Comparison of ENCODE assay signal across 22 cellular contexts in genomic region chr2:30282721-30283120, GRCh38. TPM values are rescaled to one million over a fixed set of nuclear protein-coding genes. Genes with fewer than 3 reads are reported as not detected.
A peak's percentile ranks its signal among the peaks of the same experiment; 100 is the strongest.
DNase-seq lines count a peak whose midpoint lies in the region; ATAC-seq and TF ChIP-seq lines count a peak whose summit lies in the region.
"Had no signal": no experiment of that assay in that cellular context is flagged by ENCODE, and none has a peak within 500 bp of the region (broad histone marks: within the 10 kb centered on the region; RNA-seq: fewer than 3 reads in every experiment).

No MANE protein-coding gene starts in this region.

- no peak overlapping the region for H3K9ac ChIP-seq in BLaER1 treated with 17β-estradiol and CSF1 and Interleukin-3, amounts not matched to agents 10 nM and 100 nM
- H3K9ac ChIP-seq in trophoblast cell (ENCODE audit: low read length): no peak overlapping the region
- H3K9ac ChIP-seq: KMS-11 had no signal

- no peaks in the 10 kb centered on the region for H3K9me3 ChIP-seq in BLaER1 treated with 17β-estradiol and CSF1 and Interleukin-3, amounts not matched to agents 10 nM and 100 nM (replicated peaks in 1 of 11)
- H3K9me3 ChIP-seq in trophoblast cell (ENCODE audit: insufficient read depth, low read depth, low read length) (peaks cover 6% of the 10 kb centered on the region), Peyer's patch (no peaks in the 10 kb centered on the region)
- H3K9me3 ChIP-seq: A549 had no signal

- H3K4me1 ChIP-seq in BLaER1 treated with 17β-estradiol and CSF1 and Interleukin-3, amounts not matched to agents 10 nM and 100 nM: peaks cover 28 to 49% (median 43%) of the 10 kb centered on the region in 10 experiments
- H3K4me1 ChIP-seq in trophoblast cell (ENCODE audit: control insufficient read depth in 1 of 2, insufficient read depth in 2 of 2, low read length in 2 of 2) (peaks cover 0 to 9% of the 10 kb centered on the region in 2 experiments), Peyer's patch (peaks cover 0 to 13% (median 5%) of the 10 kb centered on the region in 4 donors)

- H4K20me1 ChIP-seq in BLaER1 treated with 17β-estradiol and CSF1 and Interleukin-3, amounts not matched to agents 10 nM and 100 nM: peaks cover 0 to 4% (median 0%) of the 10 kb centered on the region in 11 experiments; a peak in 1 of 22 replicates

- no peaks in the 10 kb centered on the region for H3K9me3 Mint-ChIP-seq in IgD-negative memory B cell
- H3K9me3 Mint-ChIP-seq: GM23338 had no signal

- no peak overlapping the region for H3K23ac ChIP-seq in trophoblast cell (ENCODE audit: low read length)

- H3K4me1 Mint-ChIP-seq in IgD-negative memory B cell: peaks cover 65 to 72% (median 71%) of the 10 kb centered on the region in 3 donors

- no peak overlapping the region for H2AFZ ChIP-seq in trophoblast cell (ENCODE audit: insufficient read depth, low read length, poor library complexity)
- H2AFZ ChIP-seq: GM23338 had no signal

- H3K18ac ChIP-seq in trophoblast cell (ENCODE audit: low read length): no peak overlapping the region

- H3K4me3 ChIP-seq in BLaER1 treated with 17β-estradiol and CSF1 and Interleukin-3, amounts not matched to agents 10 nM and 100 nM: no peak overlapping the region
- no peak overlapping the region for H3K4me3 ChIP-seq in trophoblast cell (ENCODE audit: low read depth, low read length)
- H3K4me3 ChIP-seq in Peyer's patch: no peak overlapping the region
- H3K4me3 ChIP-seq in foreskin fibroblast (ENCODE audit: low read depth in 1 of 2, low read length in 2 of 2): no peak overlapping the region
- H3K4me3 ChIP-seq in H7 (ENCODE audit: insufficient read depth, low read depth, low read length): no peak overlapping the region
- H3K4me3 ChIP-seq: A549, GM23338 had no signal

- no CpG with 5 or more reads among the region's 4 CpGs for WGBS in trophoblast cell (ENCODE audit: extremely low coverage, insufficient coverage, insufficient read length)

- H2BK12ac ChIP-seq in trophoblast cell (ENCODE audit: low read length): no peak overlapping the region

- H2AK5ac ChIP-seq in trophoblast cell (ENCODE audit: low read length): no peak overlapping the region

- peaks cover 2% of the 10 kb centered on the region for H3K27me3 Mint-ChIP-seq in IgD-negative memory B cell

- H2BK5ac ChIP-seq in trophoblast cell (ENCODE audit: low read depth, low read length, poor library complexity): no peak overlapping the region

- no peak for ATAC-seq in left lobe of liver
- ATAC-seq: A549, GM23338, PC-3, SK-N-SH treated with all-trans-retinoic acid at 6 μM for 48 hours had no signal

- no peak overlapping the region for H4K12ac ChIP-seq in trophoblast cell (ENCODE audit: low read depth, low read length)

- peaks cover 0 to 15% (median 0%) of the 10 kb centered on the region in 11 experiments; a peak in 6 of 22 replicates for H3K27me3 ChIP-seq in BLaER1 treated with 17β-estradiol and CSF1 and Interleukin-3, amounts not matched to agents 10 nM and 100 nM
- peaks cover 4% of the 10 kb centered on the region for H3K27me3 ChIP-seq in trophoblast cell (ENCODE audit: insufficient read depth, low read length)
- H3K27me3 ChIP-seq in Peyer's patch: no peaks in the 10 kb centered on the region
- H3K27me3 ChIP-seq in H7 (ENCODE audit: control insufficient read depth, insufficient read depth, low read length): no peaks in the 10 kb centered on the region

- H4K91ac ChIP-seq in trophoblast cell (ENCODE audit: low read depth, low read length): no peak overlapping the region

- no peaks in the 10 kb centered on the region for H3K36me3 ChIP-seq in BLaER1 treated with 17β-estradiol and CSF1 and Interleukin-3, amounts not matched to agents 10 nM and 100 nM
- H3K36me3 ChIP-seq in trophoblast cell (ENCODE audit: control insufficient read depth in 1 of 2, insufficient read depth in 2 of 2, low read length in 2 of 2) (no peaks in the 10 kb centered on the region), Peyer's patch (no peaks in the 10 kb centered on the region), H7 (replicated peaks; ENCODE audit: control insufficient read depth, insufficient read depth, low read length) (no peaks in the 10 kb centered on the region)

- no peaks in the 10 kb centered on the region for H3K79me2 ChIP-seq in trophoblast cell (ENCODE audit: control insufficient read depth, insufficient read depth, low read length, poor library complexity)

- no peak overlapping the region for H3K14ac ChIP-seq in trophoblast cell (ENCODE audit: low read length)

- peak; percentile 16 for DNase-seq in left lobe of liver (ENCODE audit: low spot score)
- DNase-seq in trophoblast cell: peak; percentile 19 to 57
- DNase-seq in Peyer's patch: no peak
- no peak for DNase-seq in foreskin fibroblast
- DNase-seq in NCI-H2171 treated with DMSO at 0.1 percent for 48 hours (lab: John Stamatoyannopoulos, UW): no peak
- no peak for DNase-seq in H7
- DNase-seq: MV-4-11, NCI-H187, NCI-H2107, NCI-H2227 treated with DMSO at 0.1 percent for 48 hours, NCI-H524, NCI-H82, PC-3, SIG-M5 had no signal

- TF ChIP-seq POLR2A in Peyer's patch (IDR thresholded peaks at IDR 0.05): no peak

- peaks cover 3% of the 10 kb centered on the region for H3K36me3 Mint-ChIP-seq in IgD-negative memory B cell

- peak overlapping the region in 3 of 4 donors; percentile 58 to 89 (median 77) for H3K4me3 Mint-ChIP-seq in IgD-negative memory B cell
- H3K4me3 Mint-ChIP-seq: GM23338 had no signal

- no peak overlapping the region for H3K4ac ChIP-seq in trophoblast cell (ENCODE audit: low read depth, low read length)

- TF ChIP-seq CTCF in Peyer's patch (IDR thresholded peaks at IDR 0.05): no peak
- TF ChIP-seq CTCF in foreskin fibroblast (IDR thresholded peaks at IDR 0.05; ENCODE audit: low read depth, low read length): no peak

- H3K79me1 ChIP-seq in trophoblast cell (ENCODE audit: low read length): no peaks in the 10 kb centered on the region

- no peak overlapping the region for H3K27ac ChIP-seq in BLaER1 treated with 17β-estradiol and CSF1 and Interleukin-3, amounts not matched to agents 10 nM and 100 nM
- H3K27ac ChIP-seq in trophoblast cell (ENCODE audit: low read depth, low read length) (no peak overlapping the region), Peyer's patch (peak overlapping the region in 1 of 4 donors; percentile 75)
- H3K27ac ChIP-seq: C4-2B, KMS-11, RWPE1 had no signal

- H3K4me2 ChIP-seq in BLaER1 treated with 17β-estradiol and CSF1 and Interleukin-3, amounts not matched to agents 10 nM and 100 nM: peak overlapping the region in 10 of 11 experiments; percentile 62 to 87 (median 78); a peak in 19 of 22 replicates
- H3K4me2 ChIP-seq in trophoblast cell (ENCODE audit: low read length): no peak overlapping the region
- H3K4me2 ChIP-seq: A549, GM23338, KMS-11 had no signal

- H3K27ac Mint-ChIP-seq in IgD-negative memory B cell: peak overlapping the region; percentile 85 to 90 (median 88)
- H3K27ac Mint-ChIP-seq: GM23338 had no signal

- no peak overlapping the region for H2BK120ac ChIP-seq in trophoblast cell (ENCODE audit: insufficient read depth, low read length, poor library complexity)

- no peak overlapping the region for H4K8ac ChIP-seq in trophoblast cell (ENCODE audit: low read depth, low read length)

RNA-seq across cellular contexts. Expression of gene LBH, which starts 51.4 kb away (rescaled TPM):
- 163 TPM for polyA plus RNA-seq in IgD-negative memory B cell
- total RNA-seq in left lobe of liver (7.6 TPM), Peyer's patch (10 to 100 TPM; 10.9 to 44.6 (median 14.8) TPM)
- polyA plus RNA-seq in trophoblast cell (2013): 120 and 147 TPM in 2 replicates
- total RNA-seq in H7 (2014; rRNA removed; shearing (Covaris generic)): 90.7 and 93.3 TPM in 2 replicates

Comparison
In these comparisons a context has a peak if more than half of its experiments do, and no peak if none do; other contexts are left out.
1. DNase-seq: peak in left lobe of liver (single experiment) and trophoblast cell (2 of 2); none in Peyer's patch (0 of 3), foreskin fibroblast (0 of 2), NCI-H2171 treated with DMSO at 0.1 percent for 48 hours (single experiment) and H7 (single experiment).